8 cellular contexts compared by ENCODE assay signal in the genomic region with DNA sequence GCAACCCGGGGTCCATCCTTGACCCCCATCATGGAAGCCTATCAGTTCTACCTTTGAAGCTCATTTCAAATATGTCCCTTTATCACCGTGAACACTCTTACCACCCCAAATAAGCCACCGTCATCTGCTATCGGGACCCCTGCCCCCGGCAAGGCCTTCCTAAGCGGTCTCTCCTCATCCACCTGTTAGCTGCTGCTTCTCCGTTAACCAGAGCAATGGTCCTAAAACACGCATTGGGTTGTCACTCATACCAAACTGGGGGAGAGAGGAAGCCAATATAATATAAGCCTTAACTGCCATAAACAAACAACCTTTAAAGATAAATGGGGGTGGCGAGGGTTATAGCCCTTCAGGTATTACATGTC. TPM values are rescaled to one million over a fixed set of nuclear protein-coding genes. Genes with fewer than 3 reads are reported as not detected.
DNase-seq lines count a peak whose midpoint lies in the region; ATAC-seq and TF ChIP-seq lines count a peak whose summit lies in the region.

No MANE protein-coding gene starts in this region.

- intact Hi-C loops in naive thymus-derived CD4-positive, alpha-beta T cell (cut with micrococcal nuclease): loop anchor here (1.0 to 10.0 kb wide), 23 partner anchors 12 to 1489 kb away; partner anchors contain the start of genes ANKAR (in 2 of the 2), ORMDL1 (in 2 of the 2), OSGEPL1 (in 2 of the 2) and PMS1 (in 2 of the 2)

- H3K9me3 Mint-ChIP-seq in naive thymus-derived CD4-positive, alpha-beta T cell: no peaks in the 10 kb centered on the region
- H3K9me3 Mint-ChIP-seq in effector memory CD8-positive, alpha-beta T cell: no peaks in the 10 kb centered on the region
- no peaks in the 10 kb centered on the region for H3K9me3 Mint-ChIP-seq in stimulated activated memory B cell treated with anti-CD40 and anti-IgM and Interleukin-4, amounts not matched to agents 10 μg/mL and 1 μg/mL and 100 μg/mL, for 72 hours

- TF ChIP-seq EP300 in Ishikawa (IDR thresholded peaks at IDR 0.05; ENCODE audit: borderline replicate concordance): no peak

- peaks cover 28 to 58% (median 42%) of the 10 kb centered on the region in 7 donors for H3K4me1 Mint-ChIP-seq in naive thymus-derived CD4-positive, alpha-beta T cell
- peaks cover 29 to 41% of the 10 kb centered on the region in 2 donors for H3K4me1 Mint-ChIP-seq in effector memory CD8-positive, alpha-beta T cell (ENCODE audit: low read depth in 2 of 2)
- H3K4me1 Mint-ChIP-seq in stimulated activated memory B cell treated with anti-CD40 and anti-IgM and Interleukin-4, amounts not matched to agents 10 μg/mL and 1 μg/mL and 100 μg/mL, for 72 hours: peaks cover 25% of the 10 kb centered on the region

- H3K27me3 Mint-ChIP-seq in naive thymus-derived CD4-positive, alpha-beta T cell: no peaks in the 10 kb centered on the region
- no peaks in the 10 kb centered on the region for H3K27me3 Mint-ChIP-seq in effector memory CD8-positive, alpha-beta T cell
- H3K27me3 Mint-ChIP-seq in stimulated activated memory B cell treated with anti-CD40 and anti-IgM and Interleukin-4, amounts not matched to agents 10 μg/mL and 1 μg/mL and 100 μg/mL, for 72 hours: no peaks in the 10 kb centered on the region

- POLR2A ChIA-PET in BJ (lab: Charles Lee): no interaction called here
- POLR2A ChIA-PET in naive thymus-derived CD4-positive, alpha-beta T cell (lab: Charles Lee): interaction anchor here (0.6 to 5.5 kb wide), 14 partner anchors 8 to 748 kb away, joined by 3 to 61 read pairs (median 8); partner anchors contain the start of genes ANKAR, ORMDL1, OSGEPL1 and PMS1

- CTCF ChIA-PET in BJ (lab: Yijun Ruan, JAX): interaction anchor here (1.1 to 7.7 kb wide), 10 partner anchors 12 to 143 kb away, joined by 3 to 76 read pairs (median 4); partner anchors contain the start of gene ANKAR
- CTCF ChIA-PET in naive thymus-derived CD4-positive, alpha-beta T cell (lab: Charles Lee): interaction anchor here (1.0 to 6.5 kb wide), 8 partner anchors 8 to 101 kb away, joined by 3 to 56 read pairs (median 8); partner anchors contain the start of genes ANKAR and OSGEPL1

- H3K36me3 ChIP-seq in BJ (ENCODE audit: control insufficient read depth, insufficient read depth, low read length) (peaks cover 2% of the 10 kb centered on the region), duodenal mucosa (ENCODE audit: control insufficient read depth in 1 of 2, insufficient read depth in 2 of 2, low read length in 2 of 2) (peaks cover 0 to 8% of the 10 kb centered on the region in 2 donors)
- H3K36me3 ChIP-seq in naive thymus-derived CD4-positive, alpha-beta T cell (ENCODE audit: control insufficient read depth in 2 of 3, insufficient read depth in 3 of 3, low read length in 3 of 3): peaks cover 0 to 13% (median 0%) of the 10 kb centered on the region in 3 experiments

- peaks cover 15 to 32% of the 10 kb centered on the region in 2 donors for H3K4me1 ChIP-seq in duodenal mucosa (ENCODE audit: control insufficient read depth in 1 of 2, insufficient read depth in 2 of 2, low read length in 2 of 2)
- peaks cover 32 to 38% of the 10 kb centered on the region in 2 donors for H3K4me1 ChIP-seq in naive thymus-derived CD4-positive, alpha-beta T cell (ENCODE audit: control insufficient read depth in 2 of 2, insufficient read depth in 2 of 2, low read length in 2 of 2)

- DNase-seq in BJ (ENCODE audit: low read depth) (no peak), kidney tubule cell (ENCODE audit: low spot score) (no peak)
- DNase-seq in naive thymus-derived CD4-positive, alpha-beta T cell: peak in 5 of 9 donors; percentile 5 to 23 (median 12)
- no peak for DNase-seq in effector memory CD8-positive, alpha-beta T cell
- no peak for DNase-seq in activated naive CD4-positive, alpha-beta T cell (lab: John Stamatoyannopoulos, UW)

- no peak overlapping the region for H3K4me3 Mint-ChIP-seq in naive thymus-derived CD4-positive, alpha-beta T cell
- no peak overlapping the region for H3K4me3 Mint-ChIP-seq in effector memory CD8-positive, alpha-beta T cell
- no peak overlapping the region for H3K4me3 Mint-ChIP-seq in stimulated activated memory B cell treated with anti-CD40 and anti-IgM and Interleukin-4, amounts not matched to agents 10 μg/mL and 1 μg/mL and 100 μg/mL, for 72 hours

- TF ChIP-seq CTCF in BJ (IDR thresholded peaks at IDR 0.05; ENCODE audit: insufficient read depth, low read depth, low read length): no peak

- H3K9me3 ChIP-seq in duodenal mucosa (ENCODE audit: control insufficient read depth in 1 of 2, low read length in 2 of 2): no peaks in the 10 kb centered on the region
- no peaks in the 10 kb centered on the region for H3K9me3 ChIP-seq in naive thymus-derived CD4-positive, alpha-beta T cell (ENCODE audit: control insufficient read depth in 2 of 3, low read length in 3 of 3)

- no peak for ATAC-seq in naive thymus-derived CD4-positive, alpha-beta T cell
- no peak for ATAC-seq in effector memory CD8-positive, alpha-beta T cell (replicated peaks)
- ATAC-seq in stimulated activated memory B cell treated with anti-CD40 and anti-IgM and Interleukin-4, amounts not matched to agents 10 μg/mL and 1 μg/mL and 100 μg/mL, for 72 hours: no peak

- H3K27me3 ChIP-seq in BJ (ENCODE audit: control insufficient read depth, insufficient read depth, low read length) (no peaks in the 10 kb centered on the region), duodenal mucosa (ENCODE audit: control insufficient read depth in 1 of 2, insufficient read depth in 2 of 2, low read length in 2 of 2) (no peaks in the 10 kb centered on the region)
- H3K27me3 ChIP-seq in naive thymus-derived CD4-positive, alpha-beta T cell (ENCODE audit: control insufficient read depth in 2 of 2, insufficient read depth in 2 of 2, low read length in 2 of 2): no peaks in the 10 kb centered on the region

- no peak overlapping the region for H3K27ac ChIP-seq in duodenal mucosa (ENCODE audit: low read depth, low read length)
- peak overlapping the region; percentile 95 for H3K27ac ChIP-seq in naive thymus-derived CD4-positive, alpha-beta T cell (ENCODE audit: low read depth, low read length)

- H3K9ac ChIP-seq in duodenal mucosa (ENCODE audit: low read depth in 1 of 2, low read length in 2 of 2): peak overlapping the region; percentile 98

- H3K27ac Mint-ChIP-seq in naive thymus-derived CD4-positive, alpha-beta T cell: no peak overlapping the region
- H3K27ac Mint-ChIP-seq in effector memory CD8-positive, alpha-beta T cell: no peak overlapping the region
- H3K27ac Mint-ChIP-seq in stimulated activated memory B cell treated with anti-CD40 and anti-IgM and Interleukin-4, amounts not matched to agents 10 μg/mL and 1 μg/mL and 100 μg/mL, for 72 hours: no peak overlapping the region

- H3K36me3 Mint-ChIP-seq in naive thymus-derived CD4-positive, alpha-beta T cell: peaks cover 3 to 14% (median 7%) of the 10 kb centered on the region in 5 donors
- peaks cover 31% of the 10 kb centered on the region for H3K36me3 Mint-ChIP-seq in effector memory CD8-positive, alpha-beta T cell (ENCODE audit: insufficient read depth)
- peaks cover 4% of the 10 kb centered on the region for H3K36me3 Mint-ChIP-seq in stimulated activated memory B cell treated with anti-CD40 and anti-IgM and Interleukin-4, amounts not matched to agents 10 μg/mL and 1 μg/mL and 100 μg/mL, for 72 hours

- no peak for TF ChIP-seq RAD21 in Ishikawa (IDR thresholded peaks at IDR 0.05; ENCODE audit: low read depth)

- H3K4me3 ChIP-seq in BJ (ENCODE audit: low read depth, low read length) (peak overlapping the region; percentile 86), duodenal mucosa (ENCODE audit: low read depth in 1 of 2, low read length in 2 of 2) (peak overlapping the region; percentile 95 to 100)
- H3K4me3 ChIP-seq in naive thymus-derived CD4-positive, alpha-beta T cell (ENCODE audit: low read length): peak overlapping the region; percentile 86

TF ChIP-seq in Ishikawa, 13 proteins besides CTCF, POLR2A, EP300 and RAD21:
- TF ChIP-seq ZBTB7A (IDR thresholded peaks at IDR 0.05; ENCODE audit: low read depth) (0 out of 2 replicates have a peak, but pooled peaks have one; percentile 13), MAX (IDR thresholded peaks at IDR 0.05) (no peak), CEBPB (IDR thresholded peaks at IDR 0.05) (no peak), TEAD4 (IDR thresholded peaks at IDR 0.05) (no peak), NFIC (IDR thresholded peaks at IDR 0.05) (no peak)

RNA-seq across cellular contexts. Expression of gene ASNSD1, which starts 0.7 kb away (rescaled TPM):
- polyA plus RNA-seq in BJ (2011; rRNA removed): 24.1 and 49.6 TPM in 2 replicates
- polyA minus RNA-seq in BJ (2011; rRNA and poly(A)+ RNA removed): 8.4 and 9.9 TPM in 2 replicates
- 10 to 100 TPM; 24.0 to 48.9 (median 40.7) TPM for total RNA-seq in naive thymus-derived CD4-positive, alpha-beta T cell
- polyA plus RNA-seq in naive thymus-derived CD4-positive, alpha-beta T cell: 10 to 100 TPM; 50.6 to 69.3 TPM

RNA-seq across cellular contexts. Expression of gene ANKAR, which starts 12.5 kb away (rescaled TPM):
- polyA plus RNA-seq in BJ (2011; rRNA removed): 1.9 and 2.4 TPM in 2 replicates
- polyA minus RNA-seq in BJ (2011; rRNA and poly(A)+ RNA removed): 2.5 and 3.1 TPM in 2 replicates
- 10 to 100 TPM in 3 of 5 experiments, 1 to 10 TPM in 2; 4.3 to 17.9 (median 10.3) TPM for total RNA-seq in naive thymus-derived CD4-positive, alpha-beta T cell
- 1 to 10 TPM; 3.2 to 6.9 TPM for polyA plus RNA-seq in naive thymus-derived CD4-positive, alpha-beta T cell

Comparison
In these comparisons a context has a peak if more than half of its experiments do, and no peak if none do; other contexts are left out.
1. DNase-seq: peak in naive thymus-derived CD4-positive, alpha-beta T cell (5 of 9); none in BJ (single experiment), kidney tubule cell (single experiment), effector memory CD8-positive, alpha-beta T cell (0 of 3) and activated naive CD4-positive, alpha-beta T cell (0 of 4).
2. Peak in every context shown above with its lines, with median percentiles within 50 percentile points of each other: H3K4me3 ChIP-seq.